ENCODE assay signal across 1 cellular context in genomic region chr2:71130325-71131260, GRCh38.
TF ChIP-seq lines count a peak whose summit lies in the region.

MPHOSPH10 (plus strand) TSS chr2:71130634; CDS start chr2:71130666, 32 bp downstream.

TF ChIP-seq in HepG2, 621 proteins besides CTCF, POLR2A, EP300 and RAD21 (continued from another document and continues in another):
- TF ChIP-seq ZBTB4 (CRISPR knock-in tag; IDR thresholded peaks at IDR 0.05; ENCODE audit: borderline replicate concordance), result peak; percentile 83; the same call in 1 of the 2 replicates
- TF ChIP-seq ZNF782 (CRISPR knock-in tag; IDR thresholded peaks at IDR 0.05; ENCODE audit: borderline replicate concordance), result peak; percentile 27; the same call in 1 of the 2 replicates
- TF ChIP-seq HOXA7 (CRISPR knock-in tag; IDR thresholded peaks at IDR 0.05), result no peak
- no peak for TF ChIP-seq JUNB (CRISPR knock-in tag; IDR thresholded peaks at IDR 0.05; ENCODE audit: borderline replicate concordance)
- peak; percentile 92 for TF ChIP-seq ZNF264 (CRISPR knock-in tag; IDR thresholded peaks at IDR 0.05)
- TF ChIP-seq IKZF5 (CRISPR knock-in tag; IDR thresholded peaks at IDR 0.05), result peak; percentile 89
- peak; percentile 47; the same call in 1 of the 2 replicates for TF ChIP-seq ZNF567 (CRISPR knock-in tag; IDR thresholded peaks at IDR 0.05; ENCODE audit: borderline replicate concordance)
- peak; percentile 51; the same call in 1 of the 2 replicates for TF ChIP-seq ZBTB14 (CRISPR knock-in tag; IDR thresholded peaks at IDR 0.05)
- TF ChIP-seq ZNF276 (CRISPR knock-in tag; IDR thresholded peaks at IDR 0.05; ENCODE audit: low read depth), result no peak; the same call in 1 of the 2 replicates
- no peak for TF ChIP-seq TBP (CRISPR knock-in tag; IDR thresholded peaks at IDR 0.05)
- peak; percentile 90 for TF ChIP-seq KLF13 (CRISPR knock-in tag; IDR thresholded peaks at IDR 0.05)
- TF ChIP-seq ZBTB43 (CRISPR knock-in tag; conservative IDR thresholded peaks at IDR 0.05), result peak; percentile 86
- peak; percentile 96 for TF ChIP-seq NFAT5 (CRISPR knock-in tag; IDR thresholded peaks at IDR 0.05)
- no peak for TF ChIP-seq CEBPZ (IDR thresholded peaks at IDR 0.05; ENCODE audit: low read length)
- peak; percentile 96; the same call in 1 of the 2 replicates for TF ChIP-seq PREB (CRISPR knock-in tag; IDR thresholded peaks at IDR 0.05)
- TF ChIP-seq NKX3-1 (CRISPR knock-in tag; IDR thresholded peaks at IDR 0.05), result peak; percentile 90
- peak; percentile 8; the same call in 1 of the 2 replicates for TF ChIP-seq HMG20A (CRISPR knock-in tag; IDR thresholded peaks at IDR 0.05; ENCODE audit: borderline replicate concordance)
- peak; percentile 68; the same call in 1 of the 2 replicates for TF ChIP-seq ZNF441 (CRISPR knock-in tag; IDR thresholded peaks at IDR 0.05; ENCODE audit: borderline replicate concordance)
- TF ChIP-seq ELF4 (CRISPR knock-in tag; IDR thresholded peaks at IDR 0.05; ENCODE audit: borderline replicate concordance), result peak; percentile 90
- TF ChIP-seq ZSCAN29 (CRISPR knock-in tag; conservative IDR thresholded peaks at IDR 0.05), result peak; percentile 75
- TF ChIP-seq TERF1 (CRISPR knock-in tag; IDR thresholded peaks at IDR 0.05), result no peak
- peak; percentile 93 for TF ChIP-seq KDM2A (CRISPR knock-in tag; IDR thresholded peaks at IDR 0.05; ENCODE audit: borderline replicate concordance, low read depth)
- TF ChIP-seq HNRNPH1 (optimal IDR thresholded peaks at IDR 0.05; ENCODE audit: low read depth, low read length), result no peak
